8 cellular contexts compared by ENCODE assay signal in genomic region chrX:119758682-119759332, GRCh38. TPM values are rescaled to one million over a fixed set of nuclear protein-coding genes. Genes with fewer than 3 reads are reported as not detected.
DNase-seq lines count a peak whose midpoint lies in the region; ATAC-seq and TF ChIP-seq lines count a peak whose summit lies in the region.

No MANE protein-coding gene starts in this region.

- H3K9ac ChIP-seq in duodenal mucosa (ENCODE audit: low read depth in 1 of 2, low read length in 2 of 2), result peak overlapping the region; percentile 54 to 63
- peak overlapping the region; percentile 24 to 71 for H3K9ac ChIP-seq in mucosa of rectum (ENCODE audit: low read depth in 1 of 2, low read length in 2 of 2)

- no peak for ATAC-seq in HG03442 (IDR thresholded peaks at IDR 0.05; ENCODE audit: unreplicated experiment)

- H3K4me1 ChIP-seq in duodenal mucosa (ENCODE audit: control insufficient read depth in 1 of 2, insufficient read depth in 2 of 2, low read length in 2 of 2) (peaks cover 25 to 30% of the 10 kb centered on the region in 2 donors), mucosa of rectum (ENCODE audit: control insufficient read depth in 2 of 2, insufficient read depth in 2 of 2, low read length in 2 of 2) (peaks cover 9 to 15% of the 10 kb centered on the region in 2 donors), uterus (no peaks in the 10 kb centered on the region)

- no peaks in the 10 kb centered on the region for H3K27me3 ChIP-seq in duodenal mucosa (ENCODE audit: control insufficient read depth in 1 of 2, insufficient read depth in 2 of 2, low read length in 2 of 2)
- H3K27me3 ChIP-seq in mucosa of rectum (ENCODE audit: control insufficient read depth in 2 of 2, insufficient read depth in 2 of 2, low read length in 2 of 2), result no peaks in the 10 kb centered on the region
- no peaks in the 10 kb centered on the region for H3K27me3 ChIP-seq in uterus

- H3K27ac ChIP-seq in duodenal mucosa (ENCODE audit: low read depth, low read length) (peak overlapping the region; percentile 84), mucosa of rectum (ENCODE audit: low read depth in 2 of 2, low read length in 2 of 2) (peak overlapping the region; percentile 83 to 91), uterus (no peak overlapping the region)

- intact Hi-C loops in uterus (cut with DNase I; ENCODE audit: low total_unique reads), result no loop called here

- H3K36me3 ChIP-seq in duodenal mucosa (ENCODE audit: control insufficient read depth in 1 of 2, insufficient read depth in 2 of 2, low read length in 2 of 2) (no peaks in the 10 kb centered on the region), mucosa of rectum (ENCODE audit: control insufficient read depth in 2 of 2, insufficient read depth in 2 of 2, low read length in 2 of 2) (no peaks in the 10 kb centered on the region), uterus (no peaks in the 10 kb centered on the region)

- H3K9me3 ChIP-seq in duodenal mucosa (ENCODE audit: control insufficient read depth in 1 of 2, low read length in 2 of 2), result no peaks in the 10 kb centered on the region
- H3K9me3 ChIP-seq in mucosa of rectum (ENCODE audit: control insufficient read depth in 2 of 2, low read length in 2 of 2), result no peaks in the 10 kb centered on the region
- no peaks in the 10 kb centered on the region for H3K9me3 ChIP-seq in uterus

- H3K4me3 ChIP-seq in duodenal mucosa (ENCODE audit: low read depth in 1 of 2, low read length in 2 of 2), result peak overlapping the region; percentile 62
- H3K4me3 ChIP-seq in mucosa of rectum (ENCODE audit: low read length in 2 of 2), result peak overlapping the region; percentile 65 to 66
- peak overlapping the region; percentile 13 to 43 for H3K4me3 ChIP-seq in uterus

- TF ChIP-seq POLR2A in uterus (IDR thresholded peaks at IDR 0.05), result no peak

- no peak for TF ChIP-seq CTCF in uterus (IDR thresholded peaks at IDR 0.05)

- peak; percentile 63 for DNase-seq in DMS 273 (lab: John Stamatoyannopoulos, UW; ENCODE audit: unreplicated experiment)
- DNase-seq in DMS 273 treated with DMSO at 0.1 percent for 48 hours (lab: John Stamatoyannopoulos, UW), result no peak
- DNase-seq in UCSD-AML1 (lab: John Stamatoyannopoulos, UW; ENCODE audit: unreplicated experiment), result peak; percentile 26
- DNase-seq in uterus, result no peak
- DNase-seq in cerebellum (ENCODE audit: low spot score), result no peak

RNA-seq across cellular contexts. Expression of gene SOWAHD, which starts 0.4 kb away (rescaled TPM):
- total RNA-seq in uterus, result under 1 TPM in 1 of 4 donors, not detected in 3; 0.69 TPM
- 0.91 TPM for total RNA-seq in cerebellum

RNA-seq across cellular contexts. Expression of gene RPL39, which starts 32.6 kb away (rescaled TPM):
- 1,000 to 10,000 TPM; 2,055 to 6,062 (median 3,711) TPM for total RNA-seq in uterus
- 1,245 TPM for total RNA-seq in cerebellum

Comparison
In these comparisons a context has a peak if more than half of its experiments do, and no peak if none do; other contexts are left out.
1. DNase-seq: peak in DMS 273 (single experiment) and UCSD-AML1 (single experiment); none in DMS 273 treated with DMSO at 0.1 percent for 48 hours (single experiment), uterus (0 of 2) and cerebellum (single experiment).
2. H3K27ac ChIP-seq: peak in duodenal mucosa (single experiment) and mucosa of rectum (2 of 2); none in uterus (0 of 2).
3. Peak in every context shown above with its lines, with median percentiles within 50 percentile points of each other: H3K4me3 ChIP-seq.